ENCODE assay signal across 16 cellular contexts in the genomic region with DNA sequence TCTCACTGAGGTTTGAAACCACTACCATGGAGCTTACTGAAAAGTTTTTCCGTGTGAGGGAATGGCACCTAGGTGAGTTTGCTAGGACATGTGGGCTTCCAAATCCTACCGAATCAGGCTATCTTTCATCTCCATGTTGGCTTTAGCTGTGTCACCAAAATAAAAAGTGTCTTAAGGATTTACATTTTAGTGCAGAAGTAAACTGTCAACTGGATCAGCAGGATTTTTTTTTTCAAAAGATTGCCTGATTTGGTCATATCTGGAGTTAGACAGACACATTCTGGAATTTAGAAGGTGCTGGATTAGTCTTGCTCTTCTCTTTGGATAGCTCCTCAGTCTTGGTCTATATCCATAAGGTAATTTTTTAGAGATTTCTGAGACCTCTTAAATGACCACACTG.
"Had no signal": no experiment of that assay in that cellular context is flagged by ENCODE, and none has a peak within 500 bp of the region (broad histone marks: within the 10 kb centered on the region; RNA-seq: fewer than 3 reads in every experiment).

No MANE protein-coding gene starts in this region.

- DNase-seq: activated CD8-positive, alpha-beta memory T cell treated with anti-CD3 and anti-CD28 coated beads for 24 hours; activated gamma-delta T cell; body of pancreas; central memory CD4-positive, alpha-beta T cell; effector CD4-positive, alpha-beta T cell; foreskin keratinocyte; head of caudate nucleus; islet precursor cell; left lung; stimulated activated CD4-positive, alpha-beta T cell treated with anti-CD3 and anti-CD28 coated beads, Interleukin-2, amount 100 ng/mL, for 48 hours; stimulated activated naive CD4-positive, alpha-beta T cell treated with Interleukin-2 at 50 U/mL for 16 hours; SW 1271 had no signal

- H3K9me3 ChIP-seq: body of pancreas, left lung had no signal

- H3K9me3 Mint-ChIP-seq: nephron; T-helper 2 cell treated with Interferon-gamma antibody and Interleukin-4, amounts not matched to agents 5 μg/mL and 100 μg/mL, for 36 hours had no signal

- H3K4me3 ChIP-seq: body of pancreas, coronary artery, left lung had no signal

- H3K27me3 ChIP-seq: body of pancreas, foreskin keratinocyte, left lung had no signal

- H3K4me3 Mint-ChIP-seq: nephron; T-helper 2 cell treated with Interferon-gamma antibody and Interleukin-4, amounts not matched to agents 5 μg/mL and 100 μg/mL, for 36 hours had no signal

- ATAC-seq: activated CD4-positive, CD25-positive, alpha-beta regulatory T cell treated with anti-CD3 and anti-CD28 coated beads, Interleukin-2, amount 50 U/mL, for 24 hours; body of pancreas; foreskin keratinocyte; left lung had no signal

- H3K36me3 ChIP-seq: left lung had no signal

- H3K27ac ChIP-seq: body of pancreas, foreskin keratinocyte, left lung had no signal

- H3K27ac Mint-ChIP-seq: T-helper 2 cell treated with Interferon-gamma antibody and Interleukin-4, amounts not matched to agents 5 μg/mL and 100 μg/mL, for 36 hours had no signal
